ENCODE assay signal across 15 cellular contexts in the genomic region with DNA sequence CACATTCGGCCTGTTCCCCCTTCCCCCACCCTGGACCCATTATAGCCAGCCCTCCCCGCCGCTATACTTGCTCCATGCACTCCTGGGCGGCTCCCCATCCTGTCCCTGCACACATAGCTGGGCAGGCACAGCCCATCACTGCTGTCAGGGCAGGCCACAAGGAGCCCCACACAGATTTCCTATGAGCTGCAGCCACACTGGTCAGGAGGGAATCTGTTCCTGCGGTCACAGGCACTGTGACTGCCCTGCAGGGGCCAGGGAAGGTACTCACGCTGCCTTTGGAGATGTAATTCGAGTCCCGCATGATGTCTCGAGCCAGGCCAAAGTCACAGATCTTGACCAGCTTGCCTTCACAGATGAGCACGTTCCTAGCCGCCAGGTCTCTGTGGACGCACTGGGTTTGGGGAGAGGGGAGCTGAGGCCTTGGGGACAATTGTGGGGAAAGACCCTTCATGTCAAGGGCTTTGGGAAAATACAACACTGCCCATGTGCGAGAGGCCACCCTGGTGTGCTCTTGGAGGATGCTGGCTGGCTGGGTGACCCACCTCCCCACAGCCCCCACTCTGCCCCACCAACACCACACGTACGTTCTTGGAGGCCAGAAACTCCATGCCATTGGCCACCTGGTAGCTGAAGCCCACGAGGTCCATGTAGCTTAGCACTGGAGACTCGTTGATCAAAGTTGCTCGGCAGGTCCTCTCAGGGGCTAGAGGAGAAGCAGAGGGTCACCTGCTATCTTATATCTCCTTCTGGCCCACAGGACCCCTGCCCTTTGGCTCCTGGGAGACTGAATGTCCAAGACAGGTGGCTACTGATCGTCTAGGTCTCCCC. TPM values are rescaled to one million over a fixed set of nuclear protein-coding genes. Genes with fewer than 3 reads are reported as not detected.
"Had no signal": no experiment of that assay in that cellular context is flagged by ENCODE, and none has a peak within 500 bp of the region (broad histone marks: within the 10 kb centered on the region; RNA-seq: fewer than 3 reads in every experiment).

No MANE protein-coding gene starts in this region.

- H3K36me3 ChIP-seq: pancreas, transverse colon had no signal

- ATAC-seq: activated CD4-positive, alpha-beta T cell treated with anti-CD3 and anti-CD28 coated beads for 36 hours; activated CD8-positive, alpha-beta T cell treated with anti-CD3 and anti-CD28 coated beads, Interleukin-2, amount 10 ng/mL, durations not matched to agents 7 days and 5 days; foreskin keratinocyte; pancreas had no signal

- H3K27me3 Mint-ChIP-seq: activated CD4-positive, alpha-beta T cell treated with anti-CD3 and anti-CD28 coated beads for 36 hours; brain had no signal

- H3K27me3 ChIP-seq: adrenal gland, dorsolateral prefrontal cortex, foreskin keratinocyte, pancreas, transverse colon had no signal

- H3K27ac ChIP-seq: adrenal gland, dorsolateral prefrontal cortex, foreskin keratinocyte, pancreas had no signal

- H3K4me1 Mint-ChIP-seq: activated CD4-positive, alpha-beta T cell treated with anti-CD3 and anti-CD28 coated beads for 36 hours; brain had no signal

- H3K9me3 ChIP-seq: adrenal gland, pancreas, transverse colon had no signal

- H3K4me3 Mint-ChIP-seq: activated CD4-positive, alpha-beta T cell treated with anti-CD3 and anti-CD28 coated beads for 36 hours; activated CD8-positive, alpha-beta T cell treated with anti-CD3 and anti-CD28 coated beads, Interleukin-2, amount 10 ng/mL, durations not matched to agents 7 days and 5 days; brain had no signal

- DNase-seq: activated CD4-positive, alpha-beta T cell treated with anti-CD3 and anti-CD28 coated beads for 36 hours; activated CD8-positive, alpha-beta memory T cell treated with anti-CD3 and anti-CD28 coated beads, Interleukin-2, amount 50 U/mL, for 48 hours; activated CD8-positive, alpha-beta T cell treated with anti-CD3 and anti-CD28 coated beads, Interleukin-2, amount 10 ng/mL, durations not matched to agents 7 days and 5 days; foreskin keratinocyte; mesendoderm; small intestine; T1000 had no signal

- H3K9me3 Mint-ChIP-seq: brain had no signal

- H3K4me1 ChIP-seq: adrenal gland, foreskin keratinocyte, pancreas had no signal

- H3K27ac Mint-ChIP-seq: activated CD4-positive, alpha-beta T cell treated with anti-CD3 and anti-CD28 coated beads for 36 hours; activated CD8-positive, alpha-beta T cell treated with anti-CD3 and anti-CD28 coated beads, Interleukin-2, amount 10 ng/mL, durations not matched to agents 7 days and 5 days had no signal

- H3K4me3 ChIP-seq: adrenal gland, dorsolateral prefrontal cortex, pancreas, transverse colon had no signal

RNA-seq across cellular contexts. Expression of a gene that starts 34.5 kb away (rescaled TPM):
- total RNA-seq: activated CD8-positive, alpha-beta T cell treated with anti-CD3 and anti-CD28 coated beads, Interleukin-2, amount 10 ng/mL, durations not matched to agents 7 days and 5 days; foreskin keratinocyte; renal cortical epithelial cell; SK-MEL-5 had no signal

RNA-seq across cellular contexts. Expression of a gene that starts 34.8 kb away (rescaled TPM):
- total RNA-seq: activated CD4-positive, alpha-beta T cell treated with anti-CD3 and anti-CD28 coated beads for 36 hours; foreskin keratinocyte had no signal

RNA-seq across cellular contexts. Expression of a gene that starts 45.7 kb away (rescaled TPM):
- total RNA-seq: activated CD4-positive, alpha-beta T cell treated with anti-CD3 and anti-CD28 coated beads for 36 hours; activated CD8-positive, alpha-beta T cell treated with anti-CD3 and anti-CD28 coated beads, Interleukin-2, amount 10 ng/mL, durations not matched to agents 7 days and 5 days; foreskin keratinocyte; liver; renal cortical epithelial cell; SK-MEL-5 had no signal
